In genomic region chr20:3245156-3245555, GRCh38 we compare ENCODE assay signal across 27 cellular contexts.
"Had no signal": no experiment of that assay in that cellular context is flagged by ENCODE, and none has a peak within 500 bp of the region (broad histone marks: within the 10 kb centered on the region; RNA-seq: fewer than 3 reads in every experiment).

No MANE protein-coding gene starts in this region.

- H3K27ac Mint-ChIP-seq: activated CD4-positive, alpha-beta memory T cell treated with anti-CD3 and anti-CD28 coated beads, Interleukin-2, amount 10 ng/mL, durations not matched to agents 7 days and 5 days; activated CD4-positive, alpha-beta T cell treated with anti-CD3 and anti-CD28 coated beads, Interleukin-2, amount 10 ng/mL, durations not matched to agents 7 days and 5 days; activated naive CD8-positive, alpha-beta T cell; activated T-cell treated with anti-CD3 and anti-CD28 coated beads, Interleukin-2, amount 50 U/mL, for 24 hours; activated T-cell treated with anti-CD3 and anti-CD28 coated beads, Interleukin-2, amount 50 U/mL, for 72 hours; effector memory CD8-positive, alpha-beta T cell; WTC11 had no signal

- H3K9me3 ChIP-seq: esophagus squamous epithelium had no signal

- H3K27ac ChIP-seq: brain microvascular endothelial cell, epithelial cell of prostate, esophagus squamous epithelium had no signal

- H3K36me3 ChIP-seq: brain microvascular endothelial cell, esophagus squamous epithelium had no signal

- H3K4me3 ChIP-seq: esophagus squamous epithelium had no signal

- DNase-seq: activated CD4-positive, alpha-beta memory T cell treated with anti-CD3 and anti-CD28 coated beads, Interleukin-2, amount 10 ng/mL, durations not matched to agents 7 days and 5 days; activated CD4-positive, alpha-beta T cell treated with anti-CD3 and anti-CD28 coated beads for 1 hour; activated CD4-positive, alpha-beta T cell treated with anti-CD3 and anti-CD28 coated beads for 4 hours; activated CD4-positive, alpha-beta T cell treated with anti-CD3 and anti-CD28 coated beads, Interleukin-2, amount 10 ng/mL, durations not matched to agents 7 days and 5 days; activated CD4-positive, alpha-beta T cell treated with anti-CD3 and anti-CD28 coated beads, Interleukin-2, amount 50 U/mL, for 4 hours; activated CD8-positive, alpha-beta memory T cell treated with anti-CD3 and anti-CD28 coated beads, Interleukin-2, amount 50 U/mL, for 48 hours; activated gamma-delta T cell; activated naive CD4-positive, alpha-beta T cell; activated naive CD4-positive, alpha-beta T cell treated with anti-CD3 and anti-CD28 coated beads, Interleukin-2, amount 50 U/mL, for 16 hours; activated T-cell treated with anti-CD3 and anti-CD28 coated beads for 4 hours; activated T-cell treated with anti-CD3 and anti-CD28 coated beads, Interleukin-2, amount 50 U/mL, for 24 hours; activated T-cell treated with anti-CD3 and anti-CD28 coated beads, Interleukin-2, amount 50 U/mL, for 72 hours; amniotic stem cell; anterior cingulate cortex; brain microvascular endothelial cell; cortex of kidney; dermis blood vessel endothelial cell; effector CD4-positive, alpha-beta T cell; effector memory CD8-positive, alpha-beta T cell; esophagus squamous epithelium; foreskin melanocyte; head of caudate nucleus; T-helper 1 cell; T-helper 2 cell had no signal

- ATAC-seq: activated T-cell treated with anti-CD3 and anti-CD28 coated beads, Interleukin-2, amount 50 U/mL, for 72 hours; effector memory CD8-positive, alpha-beta T cell; WTC11 had no signal

- H3K36me3 Mint-ChIP-seq: activated naive CD8-positive, alpha-beta T cell; WTC11 had no signal

- H3K4me3 Mint-ChIP-seq: activated CD4-positive, alpha-beta memory T cell treated with anti-CD3 and anti-CD28 coated beads, Interleukin-2, amount 10 ng/mL, durations not matched to agents 7 days and 5 days; activated CD4-positive, alpha-beta T cell treated with anti-CD3 and anti-CD28 coated beads, Interleukin-2, amount 10 ng/mL, durations not matched to agents 7 days and 5 days; activated naive CD8-positive, alpha-beta T cell; activated T-cell treated with anti-CD3 and anti-CD28 coated beads, Interleukin-2, amount 50 U/mL, for 24 hours; activated T-cell treated with anti-CD3 and anti-CD28 coated beads, Interleukin-2, amount 50 U/mL, for 72 hours; effector memory CD8-positive, alpha-beta T cell; WTC11 had no signal

- H3K9me3 Mint-ChIP-seq: activated CD4-positive, alpha-beta memory T cell treated with anti-CD3 and anti-CD28 coated beads, Interleukin-2, amount 10 ng/mL, durations not matched to agents 7 days and 5 days; activated CD4-positive, alpha-beta T cell treated with anti-CD3 and anti-CD28 coated beads, Interleukin-2, amount 10 ng/mL, durations not matched to agents 7 days and 5 days; activated T-cell treated with anti-CD3 and anti-CD28 coated beads, Interleukin-2, amount 50 U/mL, for 24 hours; activated T-cell treated with anti-CD3 and anti-CD28 coated beads, Interleukin-2, amount 50 U/mL, for 72 hours; effector memory CD8-positive, alpha-beta T cell; WTC11 had no signal
